23 cellular contexts compared by ENCODE assay signal in genomic region chr7:123329988-123330643, GRCh38.
"Had no signal": no experiment of that assay in that cellular context is flagged by ENCODE, and none has a peak within 500 bp of the region (broad histone marks: within the 10 kb centered on the region; RNA-seq: fewer than 3 reads in every experiment).

No MANE protein-coding gene starts in this region.

- H3K9me3 ChIP-seq: gastrocnemius medialis, sigmoid colon, testis, tibial artery had no signal

- H3K27me3 ChIP-seq: gastrocnemius medialis, sigmoid colon, testis, tibial artery had no signal

- H3K27ac ChIP-seq: coronary artery, epithelial cell of prostate, gastrocnemius medialis, psoas muscle, sigmoid colon, testis, tibial artery had no signal

- H3K4me1 ChIP-seq: gastrocnemius medialis, psoas muscle, sigmoid colon, testis, tibial artery had no signal

- ATAC-seq: esophagus mucosa; gastrocnemius medialis; left lobe of liver; naive thymus-derived CD4-positive, alpha-beta T cell; right cardiac atrium; stimulated activated effector memory CD8-positive, alpha-beta T cell treated with anti-CD3 and anti-CD28 coated beads, Interleukin-12 subunit alpha, Interleukin-12 subunit beta, amount 100 ng/mL, for 72 hours had no signal

- DNase-seq: dermis blood vessel endothelial cell; foreskin fibroblast; gastrocnemius medialis; head of caudate nucleus; kidney; mesenchymal stem cell; midbrain; naive thymus-derived CD4-positive, alpha-beta T cell; nucleus accumbens; psoas muscle; sigmoid colon; stimulated activated CD4-positive, alpha-beta T cell treated with anti-CD3 and anti-CD28 coated beads, Interleukin-2, amount 100 ng/mL, for 24 hours; stimulated activated CD4-positive, alpha-beta T cell treated with anti-CD3 and anti-CD28 coated beads, Interleukin-4, amount 100 ng/mL, for 24 hours; stimulated activated naive CD4-positive, alpha-beta T cell treated with Interleukin-2 at 50 U/mL for 16 hours; substantia nigra; testis; tibial artery had no signal

- H3K4me3 ChIP-seq: coronary artery, gastrocnemius medialis, psoas muscle, sigmoid colon, testis, tibial artery had no signal

- H3K36me3 ChIP-seq: gastrocnemius medialis, sigmoid colon, tibial artery had no signal
